In the genomic region with DNA sequence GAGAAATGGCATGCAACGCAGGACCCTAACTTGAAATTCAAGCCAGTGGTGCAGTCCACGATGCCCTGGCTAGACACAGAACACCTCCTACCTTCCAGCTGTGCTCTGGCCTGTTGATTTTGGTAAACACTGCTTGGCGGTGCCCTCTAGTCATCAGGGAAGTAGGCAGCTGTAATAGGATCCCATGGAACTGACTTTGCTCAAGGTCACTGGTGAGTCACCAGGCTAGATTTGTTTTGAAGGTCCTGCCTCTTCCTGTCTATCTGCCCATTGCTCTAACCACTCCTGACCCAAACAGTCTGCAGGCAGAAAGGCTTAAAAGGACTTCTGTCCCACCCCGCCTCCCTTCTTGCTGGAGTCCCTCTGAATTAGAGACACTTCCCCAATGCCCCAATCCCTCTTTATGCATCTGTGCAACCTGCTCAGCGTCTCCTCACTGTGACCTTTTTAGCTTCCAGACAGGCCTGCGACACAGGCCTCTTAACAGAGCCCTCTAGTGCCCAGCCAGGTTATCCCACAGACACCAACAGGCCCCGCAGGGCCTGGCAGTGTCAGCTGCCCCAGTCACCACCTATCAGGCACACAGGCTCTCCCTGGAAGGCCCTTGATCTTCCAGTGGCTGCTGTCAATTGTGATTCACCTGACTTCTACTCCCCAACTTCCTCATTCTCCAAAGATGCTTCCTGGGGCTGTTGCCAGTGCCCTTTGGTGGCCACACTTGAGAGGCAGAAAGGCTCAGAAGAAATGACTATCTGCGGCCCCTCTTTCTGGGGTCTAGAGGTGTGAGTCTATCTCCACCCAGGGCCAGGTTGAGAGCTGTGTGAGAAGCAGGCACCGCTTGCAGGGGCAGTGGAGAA, we compare ENCODE assay signal across 8 cellular contexts. TPM values are rescaled to one million over a fixed set of nuclear protein-coding genes. Genes with fewer than 3 reads are reported as not detected.
DNase-seq lines count a peak whose midpoint lies in the region; ATAC-seq and TF ChIP-seq lines count a peak whose summit lies in the region.

No MANE protein-coding gene starts in this region.

- H3K4me3 Mint-ChIP-seq in CD14-positive monocyte, result peak overlapping the region; percentile 69 to 84
- H3K4me3 Mint-ChIP-seq in activated CD4-positive, alpha-beta memory T cell treated with anti-CD3 and anti-CD28 coated beads, Interleukin-2, amount 10 ng/mL, durations not matched to agents 7 days and 5 days, result no peak overlapping the region

- intact Hi-C loops in CD14-positive monocyte (cut with micrococcal nuclease), result loop anchor here (5.0 to 10.0 kb wide), 3 partner anchors 33 to 266 kb away; partner anchors contain the start of genes ANKRD36C (in 1 of the 2) and DUSP2 (in 1 of the 2)

- H3K27me3 Mint-ChIP-seq in CD14-positive monocyte (ENCODE audit: low read depth in 3 of 3), result peaks cover 0 to 5% (median 0%) of the 10 kb centered on the region in 3 donors
- no peaks in the 10 kb centered on the region for H3K27me3 Mint-ChIP-seq in activated CD4-positive, alpha-beta memory T cell treated with anti-CD3 and anti-CD28 coated beads, Interleukin-2, amount 10 ng/mL, durations not matched to agents 7 days and 5 days

- peaks cover 4% of the 10 kb centered on the region for H4K20me1 ChIP-seq in neural cell (ENCODE audit: insufficient read depth)

- H3K27ac Mint-ChIP-seq in CD14-positive monocyte, result peak overlapping the region; percentile 97 to 100 (median 98)
- peak overlapping the region; percentile 76 for H3K27ac Mint-ChIP-seq in activated CD4-positive, alpha-beta memory T cell treated with anti-CD3 and anti-CD28 coated beads, Interleukin-2, amount 10 ng/mL, durations not matched to agents 7 days and 5 days

- no peaks in the 10 kb centered on the region for H3K9me3 Mint-ChIP-seq in CD14-positive monocyte
- no peaks in the 10 kb centered on the region for H3K9me3 Mint-ChIP-seq in activated CD4-positive, alpha-beta memory T cell treated with anti-CD3 and anti-CD28 coated beads, Interleukin-2, amount 10 ng/mL, durations not matched to agents 7 days and 5 days

- H3K9me2 ChIP-seq in neural cell (ENCODE audit: insufficient read depth, low read length), result no peaks in the 10 kb centered on the region

- TF ChIP-seq EP300 in neural cell (conservative IDR thresholded peaks at IDR 0.05; ENCODE audit: poor library complexity, severe bottlenecking), result no peak

- H3K4me1 Mint-ChIP-seq in CD14-positive monocyte, result peaks cover 89% of the 10 kb centered on the region
- H3K4me1 Mint-ChIP-seq in activated CD4-positive, alpha-beta memory T cell treated with anti-CD3 and anti-CD28 coated beads, Interleukin-2, amount 10 ng/mL, durations not matched to agents 7 days and 5 days, result peaks cover 72% of the 10 kb centered on the region

- TF ChIP-seq CTCF in CD14-positive monocyte (IDR thresholded peaks at IDR 0.05), result no peak
- peak; percentile 41 for TF ChIP-seq CTCF in fibroblast of mammary gland (conservative IDR thresholded peaks at IDR 0.05; ENCODE audit: control insufficient read depth, insufficient read depth, low read depth, low read length)
- peak; percentile 42 for TF ChIP-seq CTCF in neural cell (IDR thresholded peaks at IDR 0.05; ENCODE audit: poor library complexity, severe bottlenecking)

- H3F3A ChIP-seq in neural cell (ENCODE audit: insufficient read depth, low read length, poor library complexity, severe bottlenecking), result no peaks in the 10 kb centered on the region

- H3K36me3 ChIP-seq in neural cell (ENCODE audit: insufficient read depth, low read length), result no peaks in the 10 kb centered on the region

- peaks cover 24% of the 10 kb centered on the region for H3K79me2 ChIP-seq in neural cell (replicated peaks; ENCODE audit: insufficient read depth, low read length)

- H3K36me3 Mint-ChIP-seq in CD14-positive monocyte, result peaks cover 66 to 81% of the 10 kb centered on the region in 2 donors
- H3K36me3 Mint-ChIP-seq in activated CD4-positive, alpha-beta memory T cell treated with anti-CD3 and anti-CD28 coated beads, Interleukin-2, amount 10 ng/mL, durations not matched to agents 7 days and 5 days (ENCODE audit: low read depth), result peaks cover 37% of the 10 kb centered on the region

- POLR2A ChIA-PET in activated CD4-positive, alpha-beta memory T cell treated with anti-CD3 and anti-CD28 coated beads, Interleukin-2, amount 10 ng/mL, durations not matched to agents 7 days and 5 days (lab: Charles Lee), result interaction anchor here (1.1 to 2.3 kb wide), 5 partner anchors 15 to 86 kb away, joined by 3 to 12 read pairs (median 6); partner anchors contain the start of gene STARD7

- no peaks in the 10 kb centered on the region for H3K27me3 ChIP-seq in neural cell (ENCODE audit: insufficient read depth, low read depth, low read length)

- H3K4me3 ChIP-seq in fibroblast of mammary gland (ENCODE audit: control insufficient read depth, low read depth, low read length), result no peak overlapping the region
- H3K4me3 ChIP-seq in neural cell (ENCODE audit: low read length), result no peak overlapping the region

- H3K9ac ChIP-seq in neural cell (ENCODE audit: low read length), result no peak overlapping the region

- no peak overlapping the region for H3K4me2 ChIP-seq in neural cell (ENCODE audit: low read length)

- CTCF ChIA-PET in activated CD4-positive, alpha-beta memory T cell treated with anti-CD3 and anti-CD28 coated beads, Interleukin-2, amount 10 ng/mL, durations not matched to agents 7 days and 5 days (lab: Charles Lee), result interaction anchor here (0.8 to 3.7 kb wide), 9 partner anchors 12 to 122 kb away, joined by 3 to 12 read pairs (median 5); partner anchors contain the start of genes ASTL and STARD7

- no peak overlapping the region for H2AFZ ChIP-seq in neural cell (ENCODE audit: low read depth, low read length)

- ATAC-seq in GM21529 (IDR thresholded peaks at IDR 0.05; ENCODE audit: unreplicated experiment) (peak; percentile 51), GM21717 (IDR thresholded peaks at IDR 0.05; ENCODE audit: unreplicated experiment) (no peak), GM21825 (IDR thresholded peaks at IDR 0.05; ENCODE audit: unreplicated experiment) (no peak)

- H3K9me3 ChIP-seq in neural cell (ENCODE audit: low read length), result no peaks in the 10 kb centered on the region

- no peak for TF ChIP-seq RAD21 in neural cell (conservative IDR thresholded peaks at IDR 0.05)

- H3K27ac ChIP-seq in neural cell (ENCODE audit: low read length), result no peak overlapping the region

- DNase-seq in CD14-positive monocyte (ENCODE audit: low spot score) (peak; percentile 82), NCI-H2196 treated with DMSO at 0.1 percent for 48 hours (lab: John Stamatoyannopoulos, UW; ENCODE audit: unreplicated experiment) (peak; percentile 87), fibroblast of mammary gland (ENCODE audit: low read depth) (peak; percentile 94)
- DNase-seq in activated CD4-positive, alpha-beta memory T cell treated with anti-CD3 and anti-CD28 coated beads, Interleukin-2, amount 10 ng/mL, durations not matched to agents 7 days and 5 days, result peak; percentile 50

TF ChIP-seq in neural cell, 6 proteins besides CTCF, POLR2A, EP300 and RAD21:
- TF ChIP-seq SMC3 (conservative IDR thresholded peaks at IDR 0.05; ENCODE audit: poor library complexity), result peak; percentile 52
- TF ChIP-seq TAF1 (IDR thresholded peaks at IDR 0.05; ENCODE audit: low read depth), result no peak
- TF ChIP-seq, protein P1, sequence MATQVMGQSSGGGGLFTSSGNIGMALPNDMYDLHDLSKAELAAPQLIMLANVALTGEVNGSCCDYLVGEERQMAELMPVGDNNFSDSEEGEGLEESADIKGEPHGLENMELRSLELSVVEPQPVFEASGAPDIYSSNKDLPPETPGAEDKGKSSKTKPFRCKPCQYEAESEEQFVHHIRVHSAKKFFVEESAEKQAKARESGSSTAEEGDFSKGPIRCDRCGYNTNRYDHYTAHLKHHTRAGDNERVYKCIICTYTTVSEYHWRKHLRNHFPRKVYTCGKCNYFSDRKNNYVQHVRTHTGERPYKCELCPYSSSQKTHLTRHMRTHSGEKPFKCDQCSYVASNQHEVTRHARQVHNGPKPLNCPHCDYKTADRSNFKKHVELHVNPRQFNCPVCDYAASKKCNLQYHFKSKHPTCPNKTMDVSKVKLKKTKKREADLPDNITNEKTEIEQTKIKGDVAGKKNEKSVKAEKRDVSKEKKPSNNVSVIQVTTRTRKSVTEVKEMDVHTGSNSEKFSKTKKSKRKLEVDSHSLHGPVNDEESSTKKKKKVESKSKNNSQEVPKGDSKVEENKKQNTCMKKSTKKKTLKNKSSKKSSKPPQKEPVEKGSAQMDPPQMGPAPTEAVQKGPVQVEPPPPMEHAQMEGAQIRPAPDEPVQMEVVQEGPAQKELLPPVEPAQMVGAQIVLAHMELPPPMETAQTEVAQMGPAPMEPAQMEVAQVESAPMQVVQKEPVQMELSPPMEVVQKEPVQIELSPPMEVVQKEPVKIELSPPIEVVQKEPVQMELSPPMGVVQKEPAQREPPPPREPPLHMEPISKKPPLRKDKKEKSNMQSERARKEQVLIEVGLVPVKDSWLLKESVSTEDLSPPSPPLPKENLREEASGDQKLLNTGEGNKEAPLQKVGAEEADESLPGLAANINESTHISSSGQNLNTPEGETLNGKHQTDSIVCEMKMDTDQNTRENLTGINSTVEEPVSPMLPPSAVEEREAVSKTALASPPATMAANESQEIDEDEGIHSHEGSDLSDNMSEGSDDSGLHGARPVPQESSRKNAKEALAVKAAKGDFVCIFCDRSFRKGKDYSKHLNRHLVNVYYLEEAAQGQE (IDR thresholded peaks at IDR 0.05; ENCODE audit: borderline replicate concordance), result no peak
- no peak for TF ChIP-seq MXI1 (conservative IDR thresholded peaks at IDR 0.05; ENCODE audit: poor library complexity, severe bottlenecking)

RNA-seq across cellular contexts. Expression of gene TMEM127, which starts 5.2 kb away (rescaled TPM):
- polyA plus RNA-seq in CD14-positive monocyte (100 to 1,000 TPM in 1 of 2 donors, 10 to 100 TPM in 1; 72.3 to 107 TPM), neural cell (19.1 and 21.4 TPM in 2 replicates)
- 10 to 100 TPM; 42.4 to 44.0 TPM for total RNA-seq in activated CD4-positive, alpha-beta memory T cell treated with anti-CD3 and anti-CD28 coated beads, Interleukin-2, amount 10 ng/mL, durations not matched to agents 7 days and 5 days
- 28.5 and 31.6 TPM in 2 replicates for polyA minus RNA-seq in neural cell

RNA-seq across cellular contexts. Expression of gene CIAO1, which starts 5.4 kb away (rescaled TPM):
- 10 to 100 TPM; 89.4 to 93.8 TPM for polyA plus RNA-seq in CD14-positive monocyte
- total RNA-seq in activated CD4-positive, alpha-beta memory T cell treated with anti-CD3 and anti-CD28 coated beads, Interleukin-2, amount 10 ng/mL, durations not matched to agents 7 days and 5 days, result 10 to 100 TPM; 64.4 to 67.4 TPM
- polyA plus RNA-seq in neural cell, result 182 and 188 TPM in 2 replicates
- 149 and 164 TPM in 2 replicates for polyA minus RNA-seq in neural cell

RNA-seq across cellular contexts. Expression of gene SNRNP200, which starts 44.7 kb away (rescaled TPM):
- 10 to 100 TPM; 27.2 to 36.1 TPM for polyA plus RNA-seq in CD14-positive monocyte
- total RNA-seq in activated CD4-positive, alpha-beta memory T cell treated with anti-CD3 and anti-CD28 coated beads, Interleukin-2, amount 10 ng/mL, durations not matched to agents 7 days and 5 days, result 100 to 1,000 TPM; 149 to 156 TPM
- polyA plus RNA-seq in neural cell, result 70.4 and 75.7 TPM in 2 replicates
- polyA minus RNA-seq in neural cell, result 78.9 and 83.5 TPM in 2 replicates

RNA-seq across cellular contexts. Expression of gene STARD7, which starts 52.0 kb away (rescaled TPM):
- polyA plus RNA-seq in CD14-positive monocyte, result 100 to 1,000 TPM; 172 to 179 TPM
- 100 to 1,000 TPM; 108 to 113 TPM for total RNA-seq in activated CD4-positive, alpha-beta memory T cell treated with anti-CD3 and anti-CD28 coated beads, Interleukin-2, amount 10 ng/mL, durations not matched to agents 7 days and 5 days
- 155 and 160 TPM in 2 replicates for polyA plus RNA-seq in neural cell
- polyA minus RNA-seq in neural cell, result 146 and 158 TPM in 2 replicates
